In the genomic region with DNA sequence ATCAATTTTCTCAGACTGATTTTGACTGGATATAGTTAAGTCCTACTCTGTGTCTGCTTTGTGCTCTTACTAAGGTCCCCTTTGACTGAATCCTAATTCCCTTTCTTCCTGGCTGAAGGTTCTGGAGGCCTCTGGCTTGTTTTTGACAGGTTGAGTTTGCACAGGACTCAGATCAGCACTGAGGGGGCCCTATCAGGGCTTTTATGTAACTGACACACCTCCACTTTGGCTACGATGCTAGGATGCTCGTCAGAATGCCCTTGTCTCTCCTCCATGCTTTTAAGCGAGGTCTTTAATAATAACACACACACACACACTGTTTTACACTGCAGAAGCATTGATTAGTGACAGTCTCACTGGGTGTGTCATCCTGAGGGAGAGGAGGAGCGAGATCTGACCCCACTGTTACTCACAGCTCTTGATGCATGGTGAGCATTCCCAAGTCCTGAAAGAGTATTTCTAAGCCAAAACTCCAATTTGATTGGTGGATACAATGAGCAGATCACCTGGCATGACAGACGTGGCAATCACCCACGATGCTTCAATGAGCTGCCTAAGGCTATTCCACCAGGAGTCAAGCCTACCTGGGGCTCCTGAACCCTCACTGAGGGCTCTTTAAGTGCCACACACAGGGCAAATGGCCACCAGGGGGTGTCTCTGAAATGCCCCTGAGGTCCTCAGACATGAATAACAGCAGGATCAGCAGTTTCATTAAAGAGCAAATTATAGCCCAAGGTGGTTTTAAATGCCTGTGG, we compare ENCODE assay signal across 10 cellular contexts.
DNase-seq lines count a peak whose midpoint lies in the region; ATAC-seq lines count a peak whose summit lies in the region.
"Had no signal": no experiment of that assay in that cellular context is flagged by ENCODE, and none has a peak within 500 bp of the region (broad histone marks: within the 10 kb centered on the region; RNA-seq: fewer than 3 reads in every experiment).

No MANE protein-coding gene starts in this region.

- H3K36me3 ChIP-seq in CD4-positive, alpha-beta memory T cell (ENCODE audit: insufficient read depth, low read length), result no peaks in the 10 kb centered on the region

- H3K27ac ChIP-seq in CD4-positive, alpha-beta memory T cell (ENCODE audit: low read depth, low read length), result no peak overlapping the region
- H3K27ac ChIP-seq: HL-60 had no signal

- no peak overlapping the region for H3K4me3 Mint-ChIP-seq in CD4-positive, alpha-beta memory T cell
- H3K4me3 Mint-ChIP-seq: central memory CD8-positive, alpha-beta T cell had no signal

- POLR2A ChIA-PET in CD4-positive, alpha-beta memory T cell (lab: Charles Lee; ENCODE audit: partially characterized antibody), result interaction anchor here (1.1 kb wide), 1 partner anchor 129 kb away, joined by 3 read pairs; no protein-coding TSS in a partner anchor

- DNase-seq in CD4-positive, alpha-beta memory T cell, result peak in 3 of 5 donors; percentile 4 to 24 (median 7)
- DNase-seq in activated CD4-positive, alpha-beta T cell treated with anti-CD3 and anti-CD28 coated beads, Interleukin-2, amount 50 U/mL, for 1 hour, result peak; percentile 34
- DNase-seq in kidney tubule cell (ENCODE audit: low spot score) (peak; percentile 92), germinal center (ENCODE audit: low spot score) (no peak), cerebellar cortex (ENCODE audit: low spot score) (no peak), COR-L47 (lab: John Stamatoyannopoulos, UW) (no peak)

- no peaks in the 10 kb centered on the region for H3K27me3 ChIP-seq in CD4-positive, alpha-beta memory T cell (ENCODE audit: insufficient read depth, low read length)

- no peak overlapping the region for H3K27ac Mint-ChIP-seq in CD4-positive, alpha-beta memory T cell

- H3K9me3 ChIP-seq in CD4-positive, alpha-beta memory T cell (ENCODE audit: control insufficient read depth in 1 of 2, low read length in 2 of 2), result no peaks in the 10 kb centered on the region

- H3K27me3 Mint-ChIP-seq in CD4-positive, alpha-beta memory T cell, result peaks cover 0 to 5% of the 10 kb centered on the region in 2 donors

- H3K4me3 ChIP-seq in CD4-positive, alpha-beta memory T cell (ENCODE audit: low read length in 2 of 2), result no peak overlapping the region

- no peaks in the 10 kb centered on the region for H3K36me3 Mint-ChIP-seq in CD4-positive, alpha-beta memory T cell

- intact Hi-C loops in CD4-positive, alpha-beta memory T cell (cut with micrococcal nuclease), result loop anchor here (1.0 kb wide), 1 partner anchor 134 kb away; no protein-coding TSS in a partner anchor

- ATAC-seq in HG02885 (IDR thresholded peaks at IDR 0.05; ENCODE audit: poor library complexity, unreplicated experiment), result peak; percentile 33
- no peak for ATAC-seq in HG03469 (IDR thresholded peaks at IDR 0.05; ENCODE audit: unreplicated experiment)

- H3K4me1 Mint-ChIP-seq in CD4-positive, alpha-beta memory T cell, result peaks cover 4 to 16% (median 5%) of the 10 kb centered on the region in 4 donors

- CTCF ChIA-PET in CD4-positive, alpha-beta memory T cell (lab: Charles Lee; ENCODE audit: partially characterized antibody), result interaction anchor here (1.4 to 2.0 kb wide), 2 partner anchors 9 to 12 kb away, joined by 3 to 5 read pairs; no protein-coding TSS in a partner anchor

- peaks cover 2% of the 10 kb centered on the region for H3K4me1 ChIP-seq in CD4-positive, alpha-beta memory T cell (ENCODE audit: insufficient read depth, low read length)

- no peaks in the 10 kb centered on the region for H3K9me3 Mint-ChIP-seq in CD4-positive, alpha-beta memory T cell
- H3K9me3 Mint-ChIP-seq: central memory CD8-positive, alpha-beta T cell had no signal

Comparison
In these comparisons a context has a peak if more than half of its experiments do, and no peak if none do; other contexts are left out.
1. DNase-seq: peak in CD4-positive, alpha-beta memory T cell (3 of 5), activated CD4-positive, alpha-beta T cell treated with anti-CD3 and anti-CD28 coated beads, Interleukin-2, amount 50 U/mL, for 1 hour (single experiment) and kidney tubule cell (single experiment); none in germinal center (single experiment), cerebellar cortex (single experiment) and COR-L47 (single experiment).